In genomic region chr2:9538000-9538507, GRCh38 we compare ENCODE assay signal across 9 cellular contexts. TPM values are rescaled to one million over a fixed set of nuclear protein-coding genes. Genes with fewer than 3 reads are reported as not detected.
A peak's percentile ranks its signal among the peaks of the same experiment; 100 is the strongest.
DNase-seq lines count a peak whose midpoint lies in the region; ATAC-seq, FAIRE-seq and TF ChIP-seq lines count a peak whose summit lies in the region.
"Had no signal": no experiment of that assay in that cellular context is flagged by ENCODE, and none has a peak within 500 bp of the region (broad histone marks: within the 10 kb centered on the region; RNA-seq: fewer than 3 reads in every experiment).

No MANE protein-coding gene starts in this region.

- peak overlapping the region; percentile 68 for H3K27ac ChIP-seq in brain microvascular endothelial cell
- H3K27ac ChIP-seq: 22Rv1 had no signal

- no peaks in the 10 kb centered on the region for H3K27me3 ChIP-seq in brain microvascular endothelial cell (replicated peaks)

- in situ Hi-C loops in brain microvascular endothelial cell (cut with HindIII; ENCODE audit: low pct_ligation_motif_present, low sequenced_read_pairs), result no loop called here

- no peak for FAIRE-seq in urothelium cell line (lab: Jason Lieb, UNC)

- peaks cover 30% of the 10 kb centered on the region for H3K4me1 Mint-ChIP-seq in activated CD8-positive, alpha-beta T cell treated with anti-CD3 and anti-CD28 coated beads for 36 hours (ENCODE audit: low read depth)
- peaks cover 21% of the 10 kb centered on the region for H3K4me1 Mint-ChIP-seq in activated CD8-positive, alpha-beta T cell treated with anti-CD3 and anti-CD28 coated beads, Interleukin-2, amount 10 ng/mL, durations not matched to agents 7 days and 5 days (ENCODE audit: low read depth)

- H3K36me3 ChIP-seq in brain microvascular endothelial cell (replicated peaks), result peaks cover 2% of the 10 kb centered on the region

- POLR2A ChIA-PET in activated CD8-positive, alpha-beta T cell treated with anti-CD3 and anti-CD28 coated beads for 36 hours (lab: Charles Lee), result no interaction called here
- POLR2A ChIA-PET in activated CD8-positive, alpha-beta T cell treated with anti-CD3 and anti-CD28 coated beads, Interleukin-2, amount 10 ng/mL, durations not matched to agents 7 days and 5 days (lab: Charles Lee), result no interaction called here

- ATAC-seq in activated CD8-positive, alpha-beta T cell treated with anti-CD3 and anti-CD28 coated beads for 36 hours, result no peak
- no peak for ATAC-seq in activated CD8-positive, alpha-beta T cell treated with anti-CD3 and anti-CD28 coated beads, Interleukin-2, amount 10 ng/mL, durations not matched to agents 7 days and 5 days
- no peak for ATAC-seq in HG03139 (IDR thresholded peaks at IDR 0.05; ENCODE audit: unreplicated experiment)

- intact Hi-C loops in activated CD8-positive, alpha-beta T cell treated with anti-CD3 and anti-CD28 coated beads for 36 hours (cut with micrococcal nuclease), result no loop called here

- H3K27me3 Mint-ChIP-seq in activated CD8-positive, alpha-beta T cell treated with anti-CD3 and anti-CD28 coated beads for 36 hours, result no peaks in the 10 kb centered on the region
- no peaks in the 10 kb centered on the region for H3K27me3 Mint-ChIP-seq in activated CD8-positive, alpha-beta T cell treated with anti-CD3 and anti-CD28 coated beads, Interleukin-2, amount 10 ng/mL, durations not matched to agents 7 days and 5 days (ENCODE audit: low read depth)

- H3K4me3 ChIP-seq in brain microvascular endothelial cell (ENCODE audit: low read depth, low read length), result no peak overlapping the region

- peak overlapping the region; percentile 27 for H3K27ac Mint-ChIP-seq in activated CD8-positive, alpha-beta T cell treated with anti-CD3 and anti-CD28 coated beads for 36 hours
- no peak overlapping the region for H3K27ac Mint-ChIP-seq in activated CD8-positive, alpha-beta T cell treated with anti-CD3 and anti-CD28 coated beads, Interleukin-2, amount 10 ng/mL, durations not matched to agents 7 days and 5 days

- H3K9me3 Mint-ChIP-seq in activated CD8-positive, alpha-beta T cell treated with anti-CD3 and anti-CD28 coated beads for 36 hours, result no peaks in the 10 kb centered on the region
- H3K9me3 Mint-ChIP-seq in activated CD8-positive, alpha-beta T cell treated with anti-CD3 and anti-CD28 coated beads, Interleukin-2, amount 10 ng/mL, durations not matched to agents 7 days and 5 days (ENCODE audit: insufficient read depth), result no peaks in the 10 kb centered on the region

- TF ChIP-seq CTCF in activated CD8-positive, alpha-beta T cell treated with anti-CD3 and anti-CD28 coated beads for 36 hours (IDR thresholded peaks at IDR 0.05), result no peak
- no peak for TF ChIP-seq CTCF in brain microvascular endothelial cell (IDR thresholded peaks at IDR 0.05; ENCODE audit: low read depth, low read length, missing control alignments)

- H3K36me3 Mint-ChIP-seq in activated CD8-positive, alpha-beta T cell treated with anti-CD3 and anti-CD28 coated beads for 36 hours (ENCODE audit: low read depth), result peaks cover 18% of the 10 kb centered on the region
- peaks cover 33% of the 10 kb centered on the region for H3K36me3 Mint-ChIP-seq in activated CD8-positive, alpha-beta T cell treated with anti-CD3 and anti-CD28 coated beads, Interleukin-2, amount 10 ng/mL, durations not matched to agents 7 days and 5 days (ENCODE audit: low read depth)

- no peak overlapping the region for H3K4me3 Mint-ChIP-seq in activated CD8-positive, alpha-beta T cell treated with anti-CD3 and anti-CD28 coated beads for 36 hours
- no peak overlapping the region for H3K4me3 Mint-ChIP-seq in activated CD8-positive, alpha-beta T cell treated with anti-CD3 and anti-CD28 coated beads, Interleukin-2, amount 10 ng/mL, durations not matched to agents 7 days and 5 days

- DNase-seq in activated CD8-positive, alpha-beta T cell treated with anti-CD3 and anti-CD28 coated beads for 36 hours, result no peak
- DNase-seq in activated CD8-positive, alpha-beta T cell treated with anti-CD3 and anti-CD28 coated beads, Interleukin-2, amount 10 ng/mL, durations not matched to agents 7 days and 5 days, result no peak
- DNase-seq in brain microvascular endothelial cell, result no peak
- DNase-seq in left kidney (ENCODE audit: low read depth, low spot score), result peak; percentile 25
- peak; percentile 8 for DNase-seq in urothelium cell line (ENCODE audit: low spot score)
- no peak for DNase-seq in NCI-H2196 treated with DMSO at 0.1 percent for 48 hours (lab: John Stamatoyannopoulos, UW; ENCODE audit: unreplicated experiment)
- DNase-seq in DMS 273 treated with DMSO at 0.1 percent for 48 hours (lab: John Stamatoyannopoulos, UW), result no peak

- CTCF ChIA-PET in activated CD8-positive, alpha-beta T cell treated with anti-CD3 and anti-CD28 coated beads for 36 hours (lab: Charles Lee), result interaction anchor here (0.7 kb wide), 1 partner anchor 232 kb away, joined by 3 read pairs; no protein-coding TSS in a partner anchor
- CTCF ChIA-PET in activated CD8-positive, alpha-beta T cell treated with anti-CD3 and anti-CD28 coated beads, Interleukin-2, amount 10 ng/mL, durations not matched to agents 7 days and 5 days (lab: Charles Lee), result interaction anchor here (0.7 to 2.1 kb wide), 3 partner anchors 11 to 446 kb away, joined by 3 to 5 read pairs (median 4); partner anchors contain the start of gene ADAM17

RNA-seq across cellular contexts. Expression of gene ADAM17, which starts 17.6 kb away (rescaled TPM):
- total RNA-seq in activated CD8-positive, alpha-beta T cell treated with anti-CD3 and anti-CD28 coated beads for 36 hours, result 10 to 100 TPM; 14.2 to 15.9 TPM
- 10 to 100 TPM; 20.7 to 25.0 TPM for total RNA-seq in activated CD8-positive, alpha-beta T cell treated with anti-CD3 and anti-CD28 coated beads, Interleukin-2, amount 10 ng/mL, durations not matched to agents 7 days and 5 days

Comparison
In these comparisons a context has a peak if more than half of its experiments do, and no peak if none do; other contexts are left out.
1. DNase-seq: peak in left kidney (single experiment) and urothelium cell line (single experiment); none in activated CD8-positive, alpha-beta T cell treated with anti-CD3 and anti-CD28 coated beads for 36 hours (single experiment), activated CD8-positive, alpha-beta T cell treated with anti-CD3 and anti-CD28 coated beads, Interleukin-2, amount 10 ng/mL, durations not matched to agents 7 days and 5 days (single experiment), brain microvascular endothelial cell (single experiment), NCI-H2196 treated with DMSO at 0.1 percent for 48 hours (single experiment) and DMS 273 treated with DMSO at 0.1 percent for 48 hours (single experiment).